Comparison of ENCODE assay signal across 8 cellular contexts in genomic region chr17:15436399-15437369, GRCh38. TPM values are rescaled to one million over a fixed set of nuclear protein-coding genes. Genes with fewer than 3 reads are reported as not detected.
DNase-seq lines count a peak whose midpoint lies in the region; ATAC-seq, FAIRE-seq and TF ChIP-seq lines count a peak whose summit lies in the region.

No MANE protein-coding gene starts in this region.

- dilution Hi-C loops in keratinocyte (cut with MboI; ENCODE audit: extremely low pct_ligation_motif_present, low sequenced_read_pairs), result no loop called here

- DNase-seq in AG20443 (ENCODE audit: low spot score) (peak; percentile 40), H54 (ENCODE audit: insufficient read length, low spot score) (peak; percentile 50), PC-3 (peak; percentile 79), MCF 10A (ENCODE audit: unreplicated experiment) (peak; percentile 27), keratinocyte (ENCODE audit: low read depth, low spot score) (no peak), stomach (peak; percentile 44)

- no peaks in the 10 kb centered on the region for H3K9me2 ChIP-seq in PC-3 (replicated peaks; ENCODE audit: low read length)

- peak overlapping the region; percentile 11 for H3K27ac ChIP-seq in PC-3 (ENCODE audit: low read length)
- H3K27ac ChIP-seq in keratinocyte (ENCODE audit: control insufficient read depth, insufficient read depth, low read length), result no peak overlapping the region
- H3K27ac ChIP-seq in stomach, result peak overlapping the region; percentile 28 to 93 (median 64)

- H3F3A ChIP-seq in PC-3 (ENCODE audit: low read length, unreplicated experiment), result no peaks in the 10 kb centered on the region

- H3K4me1 Mint-ChIP-seq in MCF 10A (ENCODE audit: insufficient read depth, unreplicated experiment), result no peaks in the 10 kb centered on the region

- no peaks in the 10 kb centered on the region for H3K36me3 Mint-ChIP-seq in MCF 10A (ENCODE audit: insufficient read depth, unreplicated experiment)

- FAIRE-seq in H54 (lab: Jason Lieb, UNC), result no peak
- FAIRE-seq in keratinocyte (lab: Jason Lieb, UNC), result peak; percentile 58

- intact Hi-C loops in PC-3 (cut with micrococcal nuclease), result no loop called here
- intact Hi-C loops in MCF 10A (cut with micrococcal nuclease), result no loop called here
- intact Hi-C loops in stomach (cut with DNase I; ENCODE audit: low total_unique reads), result no loop called here

- TF ChIP-seq POLR2A in H54 (IDR thresholded peaks at IDR 0.05; ENCODE audit: low read depth, low read length) (no peak), stomach (IDR thresholded peaks at IDR 0.05) (no peak)

- H4K20me1 ChIP-seq in PC-3 (ENCODE audit: low read length), result no peaks in the 10 kb centered on the region
- no peaks in the 10 kb centered on the region for H4K20me1 ChIP-seq in keratinocyte (ENCODE audit: control insufficient read depth, extremely low read depth, insufficient read depth, low read length)

- H3K4me3 Mint-ChIP-seq in MCF 10A (ENCODE audit: unreplicated experiment), result no peak overlapping the region

- BruUV-seq in PC-3 (replicated peaks; lab: Mats Ljungman, UMichigan) (no TSS peak), MCF 10A (replicated peaks; lab: Mats Ljungman, UMichigan) (no TSS peak)

- no peak overlapping the region for H2AFZ ChIP-seq in PC-3 (ENCODE audit: low read length)
- H2AFZ ChIP-seq in keratinocyte (ENCODE audit: control insufficient read depth, low read length), result no peak overlapping the region

- CTCF ChIA-PET in PC-3 (lab: Charles Lee) (no interaction called here), MCF 10A (lab: Yijun Ruan, JAX) (interaction anchor here (0.7 to 1.6 kb wide), 2 partner anchors 21 to 130 kb away, joined by 3 to 7 read pairs; no protein-coding TSS in a partner anchor)

- H3K9ac ChIP-seq in PC-3 (ENCODE audit: low read length), result no peak overlapping the region
- no peak overlapping the region for H3K9ac ChIP-seq in keratinocyte (ENCODE audit: control insufficient read depth, extremely low read depth, insufficient read depth, low read length)

- H3K9me3 Mint-ChIP-seq in MCF 10A (ENCODE audit: unreplicated experiment), result no peaks in the 10 kb centered on the region

- peaks cover 6% of the 10 kb centered on the region for H3K36me3 ChIP-seq in PC-3 (ENCODE audit: low read depth, low read length)
- peaks cover 0 to 2% of the 10 kb centered on the region in 2 experiments for H3K36me3 ChIP-seq in keratinocyte (ENCODE audit: control insufficient read depth in 2 of 2, extremely low read depth in 1 of 2, insufficient read depth in 2 of 2, low read length in 2 of 2)
- peaks cover 0 to 6% (median 0%) of the 10 kb centered on the region in 4 donors for H3K36me3 ChIP-seq in stomach

- H3K27me3 Mint-ChIP-seq in MCF 10A (ENCODE audit: insufficient read depth, unreplicated experiment), result no peaks in the 10 kb centered on the region

- H3K4me3 ChIP-seq in PC-3 (ENCODE audit: low read length) (no peak overlapping the region), keratinocyte (ENCODE audit: control insufficient read depth in 2 of 3, extremely low read depth in 1 of 3, insufficient read depth in 2 of 3, low read depth in 1 of 3, low read length in 3 of 3) (no peak overlapping the region), stomach (no peak overlapping the region)

- H3K9me3 ChIP-seq in PC-3 (ENCODE audit: low read length) (no peaks in the 10 kb centered on the region), keratinocyte (ENCODE audit: control insufficient read depth, low read depth, low read length) (no peaks in the 10 kb centered on the region), stomach (no peaks in the 10 kb centered on the region)

- H3K27me3 ChIP-seq in PC-3 (ENCODE audit: low read length) (no peaks in the 10 kb centered on the region), keratinocyte (ENCODE audit: control insufficient read depth, extremely low read depth, insufficient read depth, low read length) (no peaks in the 10 kb centered on the region), stomach (no peaks in the 10 kb centered on the region)

- 67 to 83% (median 73%) methylated on average over 3 of the region's 3 CpGs for WGBS in stomach, 5 donors

- no peak; the same call in 1 of the 2 replicates for ATAC-seq in PC-3
- no peak for ATAC-seq in GM19023 (IDR thresholded peaks at IDR 0.05; ENCODE audit: unreplicated experiment)
- no peak for ATAC-seq in HG02610 (IDR thresholded peaks at IDR 0.05; ENCODE audit: unreplicated experiment)

- peaks cover 13% of the 10 kb centered on the region for H3K4me1 ChIP-seq in PC-3 (ENCODE audit: insufficient read depth, low read length)
- H3K4me1 ChIP-seq in keratinocyte (ENCODE audit: control insufficient read depth, extremely low read depth, insufficient read depth, low read length), result no peaks in the 10 kb centered on the region
- peaks cover 4 to 39% (median 33%) of the 10 kb centered on the region in 4 donors for H3K4me1 ChIP-seq in stomach

- H3K9me1 ChIP-seq in keratinocyte (ENCODE audit: control insufficient read depth, extremely low read depth, insufficient read depth, low read length), result no peaks in the 10 kb centered on the region

- no peak for TF ChIP-seq EP300 in stomach (IDR thresholded peaks at IDR 0.05)

- H3K79me2 ChIP-seq in PC-3 (ENCODE audit: low read length), result no peaks in the 10 kb centered on the region
- no peaks in the 10 kb centered on the region for H3K79me2 ChIP-seq in keratinocyte (ENCODE audit: control insufficient read depth, insufficient read depth, low read length)

- no peak overlapping the region for H3K27ac Mint-ChIP-seq in MCF 10A (ENCODE audit: low read depth, unreplicated experiment)

- H3K4me2 ChIP-seq in PC-3 (ENCODE audit: low read length) (no peak overlapping the region), keratinocyte (ENCODE audit: control insufficient read depth, extremely low read depth, insufficient read depth, low read depth, low read length) (no peak overlapping the region)

- POLR2A ChIA-PET in PC-3 (lab: Charles Lee; ENCODE audit: unreplicated experiment) (no interaction called here), MCF 10A (lab: Yijun Ruan, JAX) (no interaction called here)

- peak; percentile 73 for TF ChIP-seq CTCF in PC-3 (conservative IDR thresholded peaks at IDR 0.05; ENCODE audit: low read depth, low read length)
- no peak for TF ChIP-seq CTCF in MCF 10A (IDR thresholded peaks at IDR 0.05; ENCODE audit: unreplicated experiment)
- TF ChIP-seq CTCF in keratinocyte (optimal IDR thresholded peaks at IDR 0.05 in 1 of 3, IDR thresholded peaks at IDR 0.05 in 1 of 3, conservative IDR thresholded peaks at IDR 0.05 in 1 of 3; ENCODE audit: extremely low read depth in 1 of 3, insufficient read depth in 2 of 3, low read length in 3 of 3), result peak in 1 of 3 experiments; percentile 36
- peak in 1 of 7 experiments; percentile 17 for TF ChIP-seq CTCF in stomach (IDR thresholded peaks at IDR 0.05)

RNA-seq across cellular contexts. Expression of gene CDRT4, which starts 30.7 kb away (rescaled TPM):
- 5.0 and 8.9 TPM in 2 replicates for total RNA-seq in PC-3 (2014; rRNA removed)
- total RNA-seq in MCF 10A (2022), result 11.3 and 19.6 TPM in 2 replicates
- polyA plus RNA-seq in keratinocyte, result 0.79 to 1.2 TPM (median 0.93 TPM) in 3 replicates
- 2.2 TPM for polyA plus RNA-seq in keratinocyte (2011; ENCODE audit: low read depth)
- polyA plus RNA-seq in keratinocyte (2011; cell fraction: cytosol; rRNA removed), result 0.18 TPM in 1 of 2 replicates, not detected in the other
- 5.2 and 11.0 TPM in 2 replicates for polyA plus RNA-seq in keratinocyte (2011; cell fraction: nucleus; rRNA removed)
- 0.31 TPM in 1 of 2 replicates, not detected in the other for polyA plus RNA-seq in keratinocyte (2012; ENCODE audit: low replicate concordance)
- 2.7 to 8.2 TPM in 2 of 3 replicates, not detected in the other for polyA minus RNA-seq in keratinocyte
- polyA minus RNA-seq in keratinocyte (2011; cell fraction: cytosol; rRNA and poly(A)+ RNA removed), result not detected
- polyA minus RNA-seq in keratinocyte (2011; cell fraction: nucleus; rRNA and poly(A)+ RNA removed), result 2.6 and 5.0 TPM in 2 replicates
- total RNA-seq in stomach, result 10 to 100 TPM in 1 of 5 donors, 1 to 10 TPM in 2, not detected in 2; 4.5 to 12.5 (median 4.9) TPM
- polyA plus RNA-seq in stomach, result 10 to 100 TPM in 1 of 3 donors, 1 to 10 TPM in 2; 1.5 to 12.8 (median 2.4) TPM
